ENCODE assay signal across 40 cellular contexts in the genomic region with DNA sequence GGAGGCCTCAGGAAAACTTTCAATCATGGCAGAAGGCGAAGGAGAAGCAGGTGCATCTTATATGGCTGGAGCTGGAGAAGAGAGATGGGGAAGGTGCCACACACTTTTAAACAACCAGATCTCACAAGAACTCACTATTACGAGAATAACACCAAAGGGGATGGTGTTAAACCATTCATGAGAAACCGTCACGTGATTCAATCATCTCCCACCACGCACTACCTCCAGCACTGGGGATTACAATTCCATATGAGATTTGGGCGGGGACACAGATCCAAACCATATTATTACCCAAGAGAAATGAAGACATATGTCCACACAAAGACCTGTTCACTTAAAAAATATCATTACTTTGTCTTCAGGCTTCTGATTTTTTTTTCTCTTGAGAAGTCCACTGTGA.
"Had no signal": no experiment of that assay in that cellular context is flagged by ENCODE, and none has a peak within 500 bp of the region (broad histone marks: within the 10 kb centered on the region; RNA-seq: fewer than 3 reads in every experiment).

No MANE protein-coding gene starts in this region.

- H3K4me1 ChIP-seq: adrenal gland, ascending aorta, body of pancreas, breast epithelium had no signal

- H3K9me3 ChIP-seq: adrenal gland, ascending aorta, body of pancreas, breast epithelium had no signal

- H3K27me3 ChIP-seq: adrenal gland, ascending aorta, body of pancreas, brain microvascular endothelial cell, breast epithelium, cardiac muscle cell had no signal

- H3K4me3 ChIP-seq: adrenal gland, ascending aorta, body of pancreas, breast epithelium, cardiac muscle cell had no signal

- H3K4me3 Mint-ChIP-seq: activated naive CD4-positive, alpha-beta T cell treated with anti-CD3 and anti-CD28 coated beads for 36 hours; activated naive CD4-positive, alpha-beta T cell treated with anti-CD3 and anti-CD28 coated beads, Interleukin-2, amount 10 ng/mL, durations not matched to agents 7 days and 5 days; activated naive CD4-positive, alpha-beta T cell treated with anti-CD3 and anti-CD28 coated beads, Interleukin-2, amount 50 U/mL, for 24 hours; activated naive CD8-positive, alpha-beta T cell; activated naive CD8-positive, alpha-beta T cell treated with anti-CD3 and anti-CD28 coated beads for 36 hours; activated naive CD8-positive, alpha-beta T cell treated with anti-CD3 and anti-CD28 coated beads, Interleukin-2, amount 10 ng/mL, durations not matched to agents 7 days and 5 days; activated naive CD8-positive, alpha-beta T cell treated with anti-CD3 and anti-CD28 coated beads, Interleukin-2, amount 50 U/mL, for 24 hours; activated T-cell treated with anti-CD3 and anti-CD28 coated beads, Interleukin-2, amount 50 U/mL, for 24 hours; activated T-cell treated with anti-CD3 and anti-CD28 coated beads, Interleukin-2, amount 50 U/mL, for 4 hours; activated T-cell treated with anti-CD3 and anti-CD28 coated beads, Interleukin-2, amount 50 U/mL, for 72 hours; activated T-helper 1 cell treated with anti-CD3 and anti-CD28 coated beads, Interleukin-12 subunit alpha, Interleukin-12 subunit beta, Interleukin-2, Interleukin-4 antibody, amounts not matched to agents 30 ng/mL and 10 ng/mL and 1 ng/mL, durations not matched to agents 14 hours and 24 hours and 36 hours; activated T-helper 17 cell treated with anti-CD3 and anti-CD28 coated beads, Interleukin-2, amount 50 U/mL, for 72 hours; brain; central memory CD8-positive, alpha-beta T cell had no signal

- ATAC-seq: activated naive CD4-positive, alpha-beta T cell treated with anti-CD3 and anti-CD28 coated beads, Interleukin-2, amount 50 U/mL, for 72 hours; activated naive CD8-positive, alpha-beta T cell treated with anti-CD3 and anti-CD28 coated beads, Interleukin-2, amount 50 U/mL, for 24 hours; activated T-cell treated with anti-CD3 and anti-CD28 coated beads, Interleukin-2, amount 50 U/mL, for 4 hours; activated T-cell treated with anti-CD3 and anti-CD28 coated beads, Interleukin-2, amount 50 U/mL, for 72 hours; activated T-helper 17 cell treated with anti-CD3 and anti-CD28 coated beads, Interleukin-2, amount 50 U/mL, for 72 hours; body of pancreas had no signal

- H3K4me1 Mint-ChIP-seq: activated naive CD4-positive, alpha-beta T cell treated with anti-CD3 and anti-CD28 coated beads, Interleukin-2, amount 10 ng/mL, durations not matched to agents 7 days and 5 days; activated naive CD4-positive, alpha-beta T cell treated with anti-CD3 and anti-CD28 coated beads, Interleukin-2, amount 50 U/mL, for 24 hours; activated naive CD8-positive, alpha-beta T cell treated with anti-CD3 and anti-CD28 coated beads for 36 hours; activated naive CD8-positive, alpha-beta T cell treated with anti-CD3 and anti-CD28 coated beads, Interleukin-2, amount 10 ng/mL, durations not matched to agents 7 days and 5 days; activated naive CD8-positive, alpha-beta T cell treated with anti-CD3 and anti-CD28 coated beads, Interleukin-2, amount 50 U/mL, for 24 hours; activated T-helper 17 cell treated with anti-CD3 and anti-CD28 coated beads, Interleukin-2, amount 50 U/mL, for 72 hours; central memory CD8-positive, alpha-beta T cell had no signal

- H3K27ac Mint-ChIP-seq: activated naive CD4-positive, alpha-beta T cell treated with anti-CD3 and anti-CD28 coated beads for 36 hours; activated naive CD4-positive, alpha-beta T cell treated with anti-CD3 and anti-CD28 coated beads, Interleukin-2, amount 10 ng/mL, durations not matched to agents 7 days and 5 days; activated naive CD4-positive, alpha-beta T cell treated with anti-CD3 and anti-CD28 coated beads, Interleukin-2, amount 50 U/mL, for 24 hours; activated naive CD4-positive, alpha-beta T cell treated with anti-CD3 and anti-CD28 coated beads, Interleukin-2, amount 50 U/mL, for 72 hours; activated naive CD8-positive, alpha-beta T cell; activated naive CD8-positive, alpha-beta T cell treated with anti-CD3 and anti-CD28 coated beads for 36 hours; activated naive CD8-positive, alpha-beta T cell treated with anti-CD3 and anti-CD28 coated beads, Interleukin-2, amount 10 ng/mL, durations not matched to agents 7 days and 5 days; activated naive CD8-positive, alpha-beta T cell treated with anti-CD3 and anti-CD28 coated beads, Interleukin-2, amount 50 U/mL, for 24 hours; activated T-cell treated with anti-CD3 and anti-CD28 coated beads, Interleukin-2, amount 50 U/mL, for 24 hours; activated T-cell treated with anti-CD3 and anti-CD28 coated beads, Interleukin-2, amount 50 U/mL, for 72 hours; activated T-helper 1 cell treated with anti-CD3 and anti-CD28 coated beads, Interleukin-12 subunit alpha, Interleukin-12 subunit beta, Interleukin-2, Interleukin-4 antibody, amounts not matched to agents 30 ng/mL and 10 ng/mL and 1 ng/mL, durations not matched to agents 14 hours and 24 hours and 36 hours; activated T-helper 17 cell treated with anti-CD3 and anti-CD28 coated beads, Interleukin-2, amount 50 U/mL, for 72 hours; activated T-helper 2 cell treated with anti-CD3 and anti-CD28 coated beads, Interferon-gamma antibody, Interleukin-2, Interleukin-4, amounts not matched to agents 10 μg/mL and 5 μg/mL and 100 μg/mL, durations not matched to agents 14 hours and 24 hours and 36 hours; brain had no signal

- H3K36me3 Mint-ChIP-seq: activated naive CD4-positive, alpha-beta T cell treated with anti-CD3 and anti-CD28 coated beads, Interleukin-2, amount 10 ng/mL, durations not matched to agents 7 days and 5 days; activated naive CD4-positive, alpha-beta T cell treated with anti-CD3 and anti-CD28 coated beads, Interleukin-2, amount 50 U/mL, for 24 hours; activated naive CD4-positive, alpha-beta T cell treated with anti-CD3 and anti-CD28 coated beads, Interleukin-2, amount 50 U/mL, for 72 hours; activated naive CD8-positive, alpha-beta T cell; activated naive CD8-positive, alpha-beta T cell treated with anti-CD3 and anti-CD28 coated beads for 36 hours; activated naive CD8-positive, alpha-beta T cell treated with anti-CD3 and anti-CD28 coated beads, Interleukin-2, amount 10 ng/mL, durations not matched to agents 7 days and 5 days; brain had no signal

- H3K27ac ChIP-seq: adrenal gland, ascending aorta, body of pancreas, brain microvascular endothelial cell, breast epithelium, cardiac muscle cell had no signal

- H3K27me3 Mint-ChIP-seq: activated naive CD4-positive, alpha-beta T cell treated with anti-CD3 and anti-CD28 coated beads, Interleukin-2, amount 10 ng/mL, durations not matched to agents 7 days and 5 days; activated naive CD4-positive, alpha-beta T cell treated with anti-CD3 and anti-CD28 coated beads, Interleukin-2, amount 50 U/mL, for 24 hours; activated naive CD8-positive, alpha-beta T cell; activated naive CD8-positive, alpha-beta T cell treated with anti-CD3 and anti-CD28 coated beads for 36 hours; activated naive CD8-positive, alpha-beta T cell treated with anti-CD3 and anti-CD28 coated beads, Interleukin-2, amount 10 ng/mL, durations not matched to agents 7 days and 5 days; activated naive CD8-positive, alpha-beta T cell treated with anti-CD3 and anti-CD28 coated beads, Interleukin-2, amount 50 U/mL, for 24 hours; activated T-cell treated with anti-CD3 and anti-CD28 coated beads, Interleukin-2, amount 50 U/mL, for 24 hours; activated T-helper 17 cell treated with anti-CD3 and anti-CD28 coated beads, Interleukin-2, amount 50 U/mL, for 72 hours; brain; central memory CD8-positive, alpha-beta T cell had no signal

- H3K36me3 ChIP-seq: adrenal gland, ascending aorta, brain microvascular endothelial cell, breast epithelium, cardiac muscle cell had no signal

- H3K9me3 Mint-ChIP-seq: activated naive CD4-positive, alpha-beta T cell treated with anti-CD3 and anti-CD28 coated beads for 36 hours; activated naive CD4-positive, alpha-beta T cell treated with anti-CD3 and anti-CD28 coated beads, Interleukin-2, amount 50 U/mL, for 24 hours; activated T-helper 1 cell treated with anti-CD3 and anti-CD28 coated beads, Interleukin-12 subunit alpha, Interleukin-12 subunit beta, Interleukin-2, Interleukin-4 antibody, amounts not matched to agents 30 ng/mL and 10 ng/mL and 1 ng/mL, durations not matched to agents 14 hours and 24 hours and 36 hours had no signal

- FAIRE-seq: astrocyte, bronchial epithelial cell had no signal

- DNase-seq: activated effector memory CD4-positive, alpha-beta T cell treated with anti-CD3 and anti-CD28 coated beads, Interleukin-2, amount 50 U/mL, for 16 hours; activated effector memory CD4-positive, alpha-beta T cell treated with Interleukin-2 at 50 U/mL for 16 hours; activated gamma-delta T cell; activated gamma-delta T cell treated with Interleukin-2 at 50 U/mL for 16 hours; activated naive CD4-positive, alpha-beta T cell; activated naive CD4-positive, alpha-beta T cell treated with anti-CD3 and anti-CD28 coated beads for 36 hours; activated naive CD4-positive, alpha-beta T cell treated with anti-CD3 and anti-CD28 coated beads, Interleukin-2, amount 10 ng/mL, durations not matched to agents 7 days and 5 days; activated naive CD4-positive, alpha-beta T cell treated with anti-CD3 and anti-CD28 coated beads, Interleukin-2, amount 50 U/mL, for 16 hours; activated naive CD4-positive, alpha-beta T cell treated with Interleukin-2 at 50 U/mL for 16 hours; activated naive CD8-positive, alpha-beta T cell treated with anti-CD3 and anti-CD28 coated beads for 36 hours; activated naive CD8-positive, alpha-beta T cell treated with anti-CD3 and anti-CD28 coated beads, Interleukin-2, amount 10 ng/mL, durations not matched to agents 7 days and 5 days; activated naive CD8-positive, alpha-beta T cell treated with anti-CD3 and anti-CD28 coated beads, Interleukin-2, amount 50 U/mL, for 24 hours; activated T-cell treated with anti-CD3 and anti-CD28 coated beads, Interleukin-2, amount 50 U/mL, for 1 hour; activated T-cell treated with anti-CD3 and anti-CD28 coated beads, Interleukin-2, amount 50 U/mL, for 24 hours; activated T-cell treated with anti-CD3 and anti-CD28 coated beads, Interleukin-2, amount 50 U/mL, for 4 hours; activated T-cell treated with anti-CD3 and anti-CD28 coated beads, Interleukin-2, amount 50 U/mL, for 48 hours; activated T-cell treated with anti-CD3 and anti-CD28 coated beads, Interleukin-2, amount 50 U/mL, for 72 hours; adrenal gland; amniotic stem cell; amygdala; anterior cingulate cortex; aorta; body of pancreas; brain microvascular endothelial cell; caudate nucleus; central memory CD4-positive, alpha-beta T cell; cerebellar nuclear complex had no signal
